ENCODE assay signal across 22 cellular contexts in the genomic region with DNA sequence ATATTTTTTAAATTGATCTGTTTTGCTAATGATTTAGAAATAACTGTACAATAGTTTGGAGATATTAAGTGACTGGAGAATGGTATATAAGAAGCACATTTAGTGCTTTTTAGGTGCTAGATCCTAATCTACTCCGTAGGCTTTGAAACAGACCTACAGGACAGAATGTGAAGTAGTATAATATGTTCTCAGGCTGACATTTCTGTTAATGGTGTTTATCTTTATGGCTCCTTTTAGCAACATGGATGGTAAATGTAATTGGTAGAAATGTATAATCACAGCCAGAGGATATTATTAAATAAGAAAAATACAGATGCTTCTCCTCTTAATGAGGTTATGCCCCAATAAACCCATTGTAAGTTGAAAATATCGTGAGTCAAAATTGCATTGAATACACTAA. TPM values are rescaled to one million over a fixed set of nuclear protein-coding genes. Genes with fewer than 3 reads are reported as not detected.
DNase-seq lines count a peak whose midpoint lies in the region; ATAC-seq and TF ChIP-seq lines count a peak whose summit lies in the region.
"Had no signal": no experiment of that assay in that cellular context is flagged by ENCODE, and none has a peak within 500 bp of the region (broad histone marks: within the 10 kb centered on the region; RNA-seq: fewer than 3 reads in every experiment).

No MANE protein-coding gene starts in this region.

- WGBS in esophagus muscularis mucosa, result 83% methylated on average over 2 of the region's 2 CpGs
- 91 to 97% methylated on average over 2 of the region's 2 CpGs for WGBS in sigmoid colon, 2 donors

- CTCF ChIA-PET in activated naive CD4-positive, alpha-beta T cell treated with anti-CD3 and anti-CD28 coated beads, Interleukin-2, amount 10 ng/mL, durations not matched to agents 7 days and 5 days (lab: Charles Lee), result interaction anchor here (0.6 kb wide), 1 partner anchor 16 kb away, joined by 3 read pairs; no protein-coding TSS in a partner anchor

- H3K27ac ChIP-seq in esophagus muscularis mucosa (replicated peaks in 1 of 4), result peak overlapping the region in 3 of 4 donors; percentile 19 to 53 (median 45)
- H3K27ac ChIP-seq in sigmoid colon, result peak overlapping the region; percentile 1 to 83 (median 40)
- H3K27ac ChIP-seq: 22Rv1; BLaER1 treated with 17β-estradiol and CSF1 and Interleukin-3, amounts not matched to agents 10 nM and 100 nM had no signal

- TF ChIP-seq EP300 in esophagus muscularis mucosa (IDR thresholded peaks at IDR 0.05) (no peak), sigmoid colon (IDR thresholded peaks at IDR 0.05) (no peak)

- TF ChIP-seq CTCF in BE2C (IDR thresholded peaks at IDR 0.05; ENCODE audit: low read depth, low read length) (no peak), esophagus muscularis mucosa (IDR thresholded peaks at IDR 0.05) (no peak), sigmoid colon (IDR thresholded peaks at IDR 0.05) (no peak), omental fat pad (IDR thresholded peaks at IDR 0.05) (no peak)

- DNase-seq in NCI-H82 (lab: John Stamatoyannopoulos, UW), result peak; percentile 6
- no peak for DNase-seq in NCI-H82 treated with DMSO at 0.1 percent for 48 hours (lab: John Stamatoyannopoulos, UW; ENCODE audit: unreplicated experiment)
- DNase-seq in BE2C, result no peak
- DNase-seq in esophagus muscularis mucosa (ENCODE audit: extremely low spot score), result no peak
- DNase-seq in sigmoid colon, result no peak
- no peak for DNase-seq in activated naive CD4-positive, alpha-beta T cell treated with anti-CD3 and anti-CD28 coated beads, Interleukin-2, amount 10 ng/mL, durations not matched to agents 7 days and 5 days
- DNase-seq in omental fat pad (ENCODE audit: low spot score), result no peak
- DNase-seq: CD4-positive, alpha-beta T cell; CD8-positive, alpha-beta memory T cell; DMS 273 treated with DMSO at 0.1 percent for 48 hours; DMS79; EL; GDM1; GOT3; HFFc6 had no signal

- H3K27ac Mint-ChIP-seq in activated naive CD4-positive, alpha-beta T cell treated with anti-CD3 and anti-CD28 coated beads, Interleukin-2, amount 10 ng/mL, durations not matched to agents 7 days and 5 days, result no peak overlapping the region
- H3K27ac Mint-ChIP-seq: B cell; CD14-positive monocyte; CD4-positive, alpha-beta T cell; HFFc6 had no signal

- H3K4me3 ChIP-seq in BE2C (ENCODE audit: low read depth, low read length) (peak overlapping the region; percentile 40), esophagus muscularis mucosa (no peak overlapping the region), sigmoid colon (no peak overlapping the region)
- H3K4me3 ChIP-seq: BLaER1 treated with 17β-estradiol and CSF1 and Interleukin-3, amounts not matched to agents 10 nM and 100 nM; GM12878; HAP-1 had no signal

- H3K9me3 Mint-ChIP-seq in activated naive CD4-positive, alpha-beta T cell treated with anti-CD3 and anti-CD28 coated beads, Interleukin-2, amount 10 ng/mL, durations not matched to agents 7 days and 5 days, result no peaks in the 10 kb centered on the region
- H3K9me3 Mint-ChIP-seq: CD4-positive, alpha-beta T cell; CD8-positive, alpha-beta memory T cell; HFFc6 had no signal

- intact Hi-C loops in esophagus muscularis mucosa (cut with DNase I), result no loop called here
- intact Hi-C loops in sigmoid colon (cut with DNase I), result loop anchor here (5.0 kb wide), 1 partner anchor 38 kb away; no protein-coding TSS in a partner anchor

- H3K4me3 Mint-ChIP-seq in activated naive CD4-positive, alpha-beta T cell treated with anti-CD3 and anti-CD28 coated beads, Interleukin-2, amount 10 ng/mL, durations not matched to agents 7 days and 5 days, result no peak overlapping the region
- H3K4me3 Mint-ChIP-seq: B cell; CD14-positive monocyte; CD4-positive, alpha-beta T cell; CD8-positive, alpha-beta memory T cell; HFFc6 had no signal

- H3K9me3 ChIP-seq in BE2C (no peaks in the 10 kb centered on the region), esophagus muscularis mucosa (no peaks in the 10 kb centered on the region), sigmoid colon (no peaks in the 10 kb centered on the region)
- H3K9me3 ChIP-seq: BLaER1 treated with 17β-estradiol and CSF1 and Interleukin-3, amounts not matched to agents 10 nM and 100 nM; HAP-1 had no signal

- H3K4me1 Mint-ChIP-seq in activated naive CD4-positive, alpha-beta T cell treated with anti-CD3 and anti-CD28 coated beads, Interleukin-2, amount 10 ng/mL, durations not matched to agents 7 days and 5 days, result no peaks in the 10 kb centered on the region
- H3K4me1 Mint-ChIP-seq: B cell, CD14-positive monocyte had no signal

- peaks cover 5% of the 10 kb centered on the region for H3K27me3 Mint-ChIP-seq in activated naive CD4-positive, alpha-beta T cell treated with anti-CD3 and anti-CD28 coated beads, Interleukin-2, amount 10 ng/mL, durations not matched to agents 7 days and 5 days
- H3K27me3 Mint-ChIP-seq: CD4-positive, alpha-beta T cell had no signal

- TF ChIP-seq POLR2A in esophagus muscularis mucosa (IDR thresholded peaks at IDR 0.05; ENCODE audit: low read depth), result no peak
- TF ChIP-seq POLR2A in sigmoid colon (IDR thresholded peaks at IDR 0.05), result no peak

- H3K4me1 ChIP-seq in BE2C (no peaks in the 10 kb centered on the region), esophagus muscularis mucosa (peaks cover 8 to 50% (median 44%) of the 10 kb centered on the region in 4 donors), sigmoid colon (peaks cover 0 to 58% (median 47%) of the 10 kb centered on the region in 4 donors)
- H3K4me1 ChIP-seq: BLaER1 treated with 17β-estradiol and CSF1 and Interleukin-3, amounts not matched to agents 10 nM and 100 nM; HAP-1 had no signal

- H3K27me3 ChIP-seq in BE2C (no peaks in the 10 kb centered on the region), esophagus muscularis mucosa (no peaks in the 10 kb centered on the region), sigmoid colon (no peaks in the 10 kb centered on the region)
- H3K27me3 ChIP-seq: BLaER1 treated with 17β-estradiol and CSF1 and Interleukin-3, amounts not matched to agents 10 nM and 100 nM had no signal

- no peaks in the 10 kb centered on the region for H3K36me3 ChIP-seq in BE2C
- no peaks in the 10 kb centered on the region for H3K36me3 ChIP-seq in esophagus muscularis mucosa
- no peaks in the 10 kb centered on the region for H3K36me3 ChIP-seq in sigmoid colon
- H3K36me3 ChIP-seq: BLaER1 treated with 17β-estradiol and CSF1 and Interleukin-3, amounts not matched to agents 10 nM and 100 nM; HAP-1 had no signal

- ATAC-seq in GM21423 (IDR thresholded peaks at IDR 0.05; ENCODE audit: unreplicated experiment) (no peak), omental fat pad (ENCODE audit: low FRiP score) (no peak)
- ATAC-seq: GM12878 had no signal

- no peaks in the 10 kb centered on the region for H3K36me3 Mint-ChIP-seq in activated naive CD4-positive, alpha-beta T cell treated with anti-CD3 and anti-CD28 coated beads, Interleukin-2, amount 10 ng/mL, durations not matched to agents 7 days and 5 days
- H3K36me3 Mint-ChIP-seq: CD14-positive monocyte; CD8-positive, alpha-beta memory T cell had no signal

RNA-seq across cellular contexts. Expression of a gene that starts 30.6 kb away (rescaled TPM):
- 0.59 TPM for polyA plus RNA-seq in BE2C (2012; ENCODE audit: insufficient read depth, insufficient read length, low read depth)
- total RNA-seq in esophagus muscularis mucosa (10 to 100 TPM; 15.1 to 72.3 (median 22.6) TPM), sigmoid colon (10 to 100 TPM; 42.9 to 84.9 (median 50.5) TPM), omental fat pad (10 to 100 TPM; 17.9 to 42.2 (median 27.3) TPM)
- polyA plus RNA-seq in sigmoid colon, result 1 to 10 TPM in 2 of 3 donors, under 1 TPM in 1; 0.46 to 2.4 (median 1.3) TPM
